18 cellular contexts compared by ENCODE assay signal in the genomic region with DNA sequence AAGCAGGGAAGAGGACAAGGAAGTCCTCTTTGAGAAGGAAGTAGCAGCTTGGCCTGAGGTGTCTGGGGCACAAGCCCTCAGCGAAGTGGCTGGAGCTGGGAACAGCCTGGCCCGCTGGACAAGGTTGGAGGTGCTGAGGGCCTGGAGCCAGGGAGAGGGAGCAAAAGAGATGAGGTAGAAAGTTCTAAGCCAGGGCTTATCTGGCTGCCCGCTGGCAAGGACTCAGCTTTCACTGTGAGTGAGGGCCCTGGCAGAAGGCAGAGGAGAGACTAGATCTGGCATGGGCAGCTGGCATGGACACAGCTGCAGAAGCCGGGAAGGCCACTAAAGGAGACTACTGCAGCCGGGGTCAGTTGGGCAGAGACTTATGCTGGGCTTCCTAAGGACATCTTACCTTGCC. TPM values are rescaled to one million over a fixed set of nuclear protein-coding genes. Genes with fewer than 3 reads are reported as not detected.
A peak's percentile ranks its signal among the peaks of the same experiment; 100 is the strongest.
DNase-seq lines count a peak whose midpoint lies in the region; ATAC-seq and TF ChIP-seq lines count a peak whose summit lies in the region.
"Had no signal": no experiment of that assay in that cellular context is flagged by ENCODE, and none has a peak within 500 bp of the region (broad histone marks: within the 10 kb centered on the region; RNA-seq: fewer than 3 reads in every experiment).

No MANE protein-coding gene starts in this region.

- H3K4me3 Mint-ChIP-seq in activated naive CD8-positive, alpha-beta T cell, result no peak overlapping the region
- H3K4me3 Mint-ChIP-seq in activated naive CD8-positive, alpha-beta T cell treated with anti-CD3 and anti-CD28 coated beads for 36 hours, result no peak overlapping the region
- H3K4me3 Mint-ChIP-seq: activated T-cell treated with anti-CD3 and anti-CD28 coated beads, Interleukin-2, amount 50 U/mL, for 4 hours; IgD-negative memory B cell; mesothelial cell of epicardium; T-helper 2 cell treated with Interferon-gamma antibody and Interleukin-4, amounts not matched to agents 5 μg/mL and 100 μg/mL, for 36 hours had no signal

- TF ChIP-seq CTCF in testis (IDR thresholded peaks at IDR 0.05), result no peak

- H3K9me3 ChIP-seq in testis, result no peaks in the 10 kb centered on the region
- H3K9me3 ChIP-seq: colonic mucosa, ovary had no signal

- no peaks in the 10 kb centered on the region for H3K27me3 Mint-ChIP-seq in activated naive CD8-positive, alpha-beta T cell
- H3K27me3 Mint-ChIP-seq in activated naive CD8-positive, alpha-beta T cell treated with anti-CD3 and anti-CD28 coated beads for 36 hours, result no peaks in the 10 kb centered on the region
- H3K27me3 Mint-ChIP-seq: IgD-negative memory B cell had no signal

- H3K4me1 ChIP-seq in testis, result peaks cover 9% of the 10 kb centered on the region

- H3K27ac Mint-ChIP-seq in activated naive CD8-positive, alpha-beta T cell, result peak overlapping the region; percentile 64
- H3K27ac Mint-ChIP-seq in activated naive CD8-positive, alpha-beta T cell treated with anti-CD3 and anti-CD28 coated beads for 36 hours, result no peak overlapping the region
- H3K27ac Mint-ChIP-seq: IgD-negative memory B cell; mesothelial cell of epicardium; T-helper 2 cell treated with Interferon-gamma antibody and Interleukin-4, amounts not matched to agents 5 μg/mL and 100 μg/mL, for 36 hours had no signal

- no peak for DNase-seq in activated naive CD8-positive, alpha-beta T cell treated with anti-CD3 and anti-CD28 coated beads for 36 hours
- DNase-seq in globus pallidus (ENCODE audit: low spot score) (peak; percentile 46), medulla oblongata (ENCODE audit: extremely low spot score) (peak; percentile 36), testis (peak; percentile 81)
- no peak for DNase-seq in activated CD4-positive, CD25-positive, alpha-beta regulatory T cell treated with anti-CD3 and anti-CD28 coated beads, Interleukin-2, amount 50 U/mL, for 72 hours
- DNase-seq: activated CD4-positive, alpha-beta T cell treated with anti-CD3 and anti-CD28 coated beads for 48 hours; activated T-cell treated with anti-CD3 and anti-CD28 coated beads, Interleukin-2, amount 50 U/mL, for 4 hours; Calu3; colonic mucosa; NCI-H1092 treated with DMSO at 0.1 percent for 48 hours; NCI-H2171 treated with DMSO at 0.1 percent for 48 hours had no signal

- ATAC-seq in HG03469 (IDR thresholded peaks at IDR 0.05; ENCODE audit: unreplicated experiment), result no peak
- no peak for ATAC-seq in HG03571 (IDR thresholded peaks at IDR 0.05; ENCODE audit: unreplicated experiment)
- ATAC-seq: activated T-cell treated with anti-CD3 and anti-CD28 coated beads, Interleukin-2, amount 50 U/mL, for 4 hours had no signal

- WGBS in testis, 2 donors, result 54 to 80% methylated on average over 5 of the region's 5 CpGs

- H3K27me3 ChIP-seq in testis, result no peaks in the 10 kb centered on the region
- H3K27me3 ChIP-seq: colonic mucosa, ovary had no signal

- H3K9me3 Mint-ChIP-seq in activated naive CD8-positive, alpha-beta T cell (ENCODE audit: low read depth), result no peaks in the 10 kb centered on the region
- H3K9me3 Mint-ChIP-seq in activated naive CD8-positive, alpha-beta T cell treated with anti-CD3 and anti-CD28 coated beads for 36 hours, result no peaks in the 10 kb centered on the region
- H3K9me3 Mint-ChIP-seq: activated T-cell treated with anti-CD3 and anti-CD28 coated beads, Interleukin-2, amount 50 U/mL, for 4 hours; IgD-negative memory B cell; mesothelial cell of epicardium; T-helper 2 cell treated with Interferon-gamma antibody and Interleukin-4, amounts not matched to agents 5 μg/mL and 100 μg/mL, for 36 hours had no signal

- intact Hi-C loops in testis (cut with DNase I; ENCODE audit: low total_unique reads), result no loop called here

- no peaks in the 10 kb centered on the region for H3K36me3 ChIP-seq in testis (ENCODE audit: low read depth, missing control alignments)
- H3K36me3 ChIP-seq: colonic mucosa, ovary had no signal

- H3K36me3 Mint-ChIP-seq in activated naive CD8-positive, alpha-beta T cell, result no peaks in the 10 kb centered on the region
- H3K36me3 Mint-ChIP-seq in activated naive CD8-positive, alpha-beta T cell treated with anti-CD3 and anti-CD28 coated beads for 36 hours, result no peaks in the 10 kb centered on the region
- H3K36me3 Mint-ChIP-seq: IgD-negative memory B cell, mesothelial cell of epicardium had no signal

- no peak for TF ChIP-seq POLR2A in testis (IDR thresholded peaks at IDR 0.05)

- no peak overlapping the region for H3K27ac ChIP-seq in testis
- H3K27ac ChIP-seq: colonic mucosa, ovary had no signal

- no peak overlapping the region for H3K4me3 ChIP-seq in testis
- H3K4me3 ChIP-seq: colonic mucosa, ovary had no signal

- H3K4me1 Mint-ChIP-seq in activated naive CD8-positive, alpha-beta T cell (ENCODE audit: low read depth), result peaks cover 12% of the 10 kb centered on the region
- H3K4me1 Mint-ChIP-seq in activated naive CD8-positive, alpha-beta T cell treated with anti-CD3 and anti-CD28 coated beads for 36 hours, result peaks cover 8% of the 10 kb centered on the region

RNA-seq across cellular contexts. Expression of gene PCMTD2, which starts 21.8 kb away (rescaled TPM):
- 10 to 100 TPM; 27.5 to 30.0 TPM for total RNA-seq in activated naive CD8-positive, alpha-beta T cell treated with anti-CD3 and anti-CD28 coated beads for 36 hours
- total RNA-seq in testis, result 100 to 1,000 TPM in 1 of 2 donors, 10 to 100 TPM in 1; 96.4 to 156 TPM
- 57.6 TPM for polyA plus RNA-seq in testis (ENCODE audit: insufficient read depth, low read depth, low replicate concordance)

Comparison
In these comparisons a context has a peak if more than half of its experiments do, and no peak if none do; other contexts are left out.
1. DNase-seq: peak in globus pallidus (single experiment), medulla oblongata (single experiment) and testis (single experiment); none in activated naive CD8-positive, alpha-beta T cell treated with anti-CD3 and anti-CD28 coated beads for 36 hours (single experiment) and activated CD4-positive, CD25-positive, alpha-beta regulatory T cell treated with anti-CD3 and anti-CD28 coated beads, Interleukin-2, amount 50 U/mL, for 72 hours (single experiment).